ENCODE assay signal across 8 cellular contexts in the genomic region with DNA sequence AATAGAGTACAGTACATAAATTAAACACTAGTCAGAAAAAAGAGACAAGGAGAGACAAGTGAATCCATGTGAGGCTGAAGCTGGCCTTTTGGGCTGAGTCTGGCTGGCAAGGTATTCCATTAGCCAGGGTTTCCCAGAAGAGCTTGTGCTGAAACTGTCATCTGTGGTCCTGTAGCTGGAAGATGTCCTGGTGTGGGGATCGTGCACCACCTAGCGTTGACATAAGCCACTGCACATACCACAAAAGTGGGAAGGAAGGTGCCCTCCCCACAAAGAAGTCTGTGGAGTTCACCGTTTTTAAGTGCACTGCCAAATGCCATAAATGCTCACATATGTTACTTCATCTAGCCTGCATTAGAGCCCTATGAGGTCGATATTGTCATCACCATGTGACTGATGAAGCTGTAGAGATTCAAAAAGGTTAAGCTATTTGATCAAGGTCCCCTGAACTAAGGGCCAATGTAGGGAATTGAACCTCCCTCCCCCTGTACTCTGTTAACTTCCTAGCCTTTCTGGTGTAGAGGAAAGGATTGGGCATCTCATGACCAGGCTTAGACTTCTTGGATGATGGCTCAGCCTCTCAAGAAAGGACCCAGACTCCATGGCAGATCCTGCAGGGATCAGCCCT. TPM values are rescaled to one million over a fixed set of nuclear protein-coding genes. Genes with fewer than 3 reads are reported as not detected.
DNase-seq lines count a peak whose midpoint lies in the region; ATAC-seq and TF ChIP-seq lines count a peak whose summit lies in the region.

No MANE protein-coding gene starts in this region.

- H3K23ac ChIP-seq in H9 (ENCODE audit: insufficient read length, low read depth, low read length), result no peak overlapping the region

- H3K36me3 ChIP-seq in DOHH2 (ENCODE audit: control insufficient read depth, low read length), result no peaks in the 10 kb centered on the region
- H3K36me3 ChIP-seq in body of pancreas (replicated peaks in 1 of 2; ENCODE audit: insufficient read depth in 1 of 2, low read depth in 2 of 2), result no peaks in the 10 kb centered on the region
- no peaks in the 10 kb centered on the region for H3K36me3 ChIP-seq in smooth muscle cell (ENCODE audit: low read depth)

- H3K4me1 Mint-ChIP-seq in H9 (no peaks in the 10 kb centered on the region), T-helper 17 cell (no peaks in the 10 kb centered on the region)

- no peak overlapping the region for H4K91ac ChIP-seq in H9 (ENCODE audit: insufficient read length, low read depth, low read length)

- H2AFZ ChIP-seq in H9 (ENCODE audit: low read length) (no peak overlapping the region), smooth muscle cell (ENCODE audit: low read depth) (no peak overlapping the region)

- no peak overlapping the region for H4K5ac ChIP-seq in H9 (ENCODE audit: insufficient read length, low read depth, low read length)

- no peaks in the 10 kb centered on the region for H3K9me2 ChIP-seq in DOHH2 (replicated peaks; ENCODE audit: control insufficient read depth, low read length)

- H3K56ac ChIP-seq in H9 (ENCODE audit: insufficient read length, low read depth, low read length), result no peak overlapping the region

- intact Hi-C loops in body of pancreas (cut with DNase I), result loop anchor here (5.0 kb wide), 1 partner anchor 458 kb away; no protein-coding TSS in a partner anchor

- H4K20me1 ChIP-seq in DOHH2 (ENCODE audit: control insufficient read depth, insufficient read depth, low read depth, low read length) (no peaks in the 10 kb centered on the region), H9 (ENCODE audit: control insufficient read depth, insufficient read depth, insufficient read length) (no peaks in the 10 kb centered on the region), smooth muscle cell (ENCODE audit: low read depth) (no peaks in the 10 kb centered on the region)

- no peak overlapping the region for H3K18ac ChIP-seq in H9 (ENCODE audit: insufficient read length, low read depth, low read length)

- H2BK20ac ChIP-seq in H9 (ENCODE audit: low read depth, low read length, poor library complexity, severe bottlenecking), result no peak overlapping the region

- no peak overlapping the region for H2AK5ac ChIP-seq in H9 (ENCODE audit: insufficient read length, low read length)

- no peak overlapping the region for H2BK15ac ChIP-seq in H9 (ENCODE audit: low read depth, low read length)

- ATAC-seq in T-helper 17 cell (peak; percentile 83), body of pancreas (peak; percentile 78)

- no peak overlapping the region for H3K4ac ChIP-seq in H9 (ENCODE audit: low read depth, low read length)

- H2BK5ac ChIP-seq in H9 (ENCODE audit: insufficient read length, low read length), result no peak overlapping the region

- H3K4me3 ChIP-seq in DOHH2 (ENCODE audit: low read length) (no peak overlapping the region), body of pancreas (no peak overlapping the region), smooth muscle cell (no peak overlapping the region)

- H3K27ac ChIP-seq in DOHH2 (ENCODE audit: low read depth, low read length) (no peak overlapping the region), H9 (ENCODE audit: insufficient read length, low read depth, low read length) (no peak overlapping the region), body of pancreas (no peak overlapping the region), smooth muscle cell (ENCODE audit: low read depth) (no peak overlapping the region)

- DNase-seq in H9 (peak; percentile 70), NCI-H1048 (lab: John Stamatoyannopoulos, UW) (peak; percentile 65), T-helper 17 cell (peak in 2 of 3 donors; percentile 20 to 29), body of pancreas (peak; percentile 57 to 63 (median 59)), iPS DF 4.7 (ENCODE audit: extremely low read depth, low spot score) (peak; percentile 69), smooth muscle cell (lab: John Stamatoyannopoulos, UW; ENCODE audit: unreplicated experiment) (peak; percentile 1), NCI-H128 (lab: John Stamatoyannopoulos, UW; ENCODE audit: unreplicated experiment) (no peak)

- H3K4me3 Mint-ChIP-seq in H9 (no peak overlapping the region; a peak in 1 of 5 replicates), T-helper 17 cell (no peak overlapping the region)

- WGBS in H9 (ENCODE audit: extremely low coverage, insufficient read length, low lambda C conversion rate), result no CpG with 5 or more reads among the region's 4 CpGs
- 0 to 3% methylated on average over 4 of the region's 4 CpGs for WGBS in body of pancreas, 2 donors
- 6% methylated on average over 4 of the region's 4 CpGs for WGBS in smooth muscle cell (ENCODE audit: low lambda C conversion rate)

- H3K4me1 ChIP-seq in DOHH2 (ENCODE audit: control insufficient read depth, low read length), result peaks cover 1% of the 10 kb centered on the region
- no peaks in the 10 kb centered on the region for H3K4me1 ChIP-seq in H9 (ENCODE audit: insufficient read depth, low read length)
- no peaks in the 10 kb centered on the region for H3K4me1 ChIP-seq in body of pancreas
- H3K4me1 ChIP-seq in smooth muscle cell (ENCODE audit: low read depth), result no peaks in the 10 kb centered on the region

- H3K23me2 ChIP-seq in H9 (ENCODE audit: insufficient read length, low read depth, low read length, poor library complexity, severe bottlenecking), result no peaks in the 10 kb centered on the region

- no peak for TF ChIP-seq POLR2A in body of pancreas (IDR thresholded peaks at IDR 0.05)

- H3K27me3 Mint-ChIP-seq in H9 (ENCODE audit: low read depth) (peaks cover 12% of the 10 kb centered on the region), T-helper 17 cell (peaks cover 35% of the 10 kb centered on the region)

- H3F3A ChIP-seq in DOHH2 (ENCODE audit: control insufficient read depth, insufficient read depth) (no peaks in the 10 kb centered on the region), smooth muscle cell (ENCODE audit: low read depth) (no peaks in the 10 kb centered on the region)

- no peak overlapping the region for H3K9ac ChIP-seq in H9 (ENCODE audit: extremely low read depth, insufficient read length, low read length)
- no peak overlapping the region for H3K9ac ChIP-seq in smooth muscle cell (ENCODE audit: low read depth)

- H2BK12ac ChIP-seq in H9 (ENCODE audit: insufficient read length, low read depth, low read length), result no peak overlapping the region

- no peaks in the 10 kb centered on the region for H3K36me3 Mint-ChIP-seq in H9 (ENCODE audit: insufficient read depth in 1 of 3, low read depth in 3 of 3)
- no peaks in the 10 kb centered on the region for H3K36me3 Mint-ChIP-seq in T-helper 17 cell (ENCODE audit: low read depth)

- H3K27ac Mint-ChIP-seq in H9 (no peak overlapping the region), T-helper 17 cell (peak overlapping the region; percentile 47)

- no peak overlapping the region for H2BK120ac ChIP-seq in H9 (ENCODE audit: low read depth, low read length, poor library complexity, severe bottlenecking)

- H3K14ac ChIP-seq in H9 (ENCODE audit: insufficient read depth, low read length), result no peak overlapping the region

- no peaks in the 10 kb centered on the region for H3K9me3 Mint-ChIP-seq in H9

- TF ChIP-seq CTCF in DOHH2 (IDR thresholded peaks at IDR 0.05; ENCODE audit: low read depth, low read length, poor library complexity, severe bottlenecking) (peak; percentile 89), H9 (conservative IDR thresholded peaks at IDR 0.05) (peak; percentile 95), body of pancreas (IDR thresholded peaks at IDR 0.05) (peak; percentile 80 to 93 (median 89)), smooth muscle cell (IDR thresholded peaks at IDR 0.05; ENCODE audit: borderline replicate concordance, insufficient read depth, poor library complexity, severe bottlenecking) (peak; percentile 83)

- H4K8ac ChIP-seq in H9 (replicated peaks; ENCODE audit: insufficient read length, low read depth, low read length), result no peak overlapping the region

- H3K9me3 ChIP-seq in DOHH2 (ENCODE audit: control insufficient read depth, insufficient read depth, low read length) (no peaks in the 10 kb centered on the region), H9 (ENCODE audit: control insufficient read depth, low read depth, low read length) (no peaks in the 10 kb centered on the region), T-helper 17 cell (ENCODE audit: control insufficient read depth, low read length, poor library complexity, severe bottlenecking) (no peaks in the 10 kb centered on the region), body of pancreas (no peaks in the 10 kb centered on the region), smooth muscle cell (replicated peaks; ENCODE audit: low read depth) (no peaks in the 10 kb centered on the region)

- peaks cover 16% of the 10 kb centered on the region for H3K27me3 ChIP-seq in DOHH2 (ENCODE audit: control insufficient read depth, low read length)
- no peaks in the 10 kb centered on the region; the same call in 1 of the 2 replicates for H3K27me3 ChIP-seq in H9 (ENCODE audit: insufficient read depth, low read length)
- H3K27me3 ChIP-seq in body of pancreas, result no peaks in the 10 kb centered on the region
- H3K27me3 ChIP-seq in smooth muscle cell (ENCODE audit: low read depth), result peaks cover 10% of the 10 kb centered on the region

- H3K79me1 ChIP-seq in H9 (ENCODE audit: insufficient read depth, low read depth, low read length, poor library complexity, severe bottlenecking), result no peaks in the 10 kb centered on the region

- no peak overlapping the region for H3T11ph ChIP-seq in H9 (ENCODE audit: low read length)

- H3K4me2 ChIP-seq in DOHH2 (ENCODE audit: low read length) (no peak overlapping the region), H9 (ENCODE audit: insufficient read depth, insufficient read length, low read length) (no peak overlapping the region), smooth muscle cell (no peak overlapping the region)

- H3K79me2 ChIP-seq in DOHH2 (ENCODE audit: control insufficient read depth, low read length) (no peaks in the 10 kb centered on the region), H9 (ENCODE audit: insufficient read depth, low read length) (no peaks in the 10 kb centered on the region), smooth muscle cell (ENCODE audit: low read depth) (no peaks in the 10 kb centered on the region)

RNA-seq across cellular contexts. Expression of a gene that starts 31.9 kb away (rescaled TPM):
- total RNA-seq in H9 (2021), result 2.4 and 2.7 TPM in 2 replicates
- not detected for total RNA-seq in T-helper 17 cell
- 1 to 10 TPM; 2.6 to 6.7 TPM for total RNA-seq in body of pancreas
- 0.63 and 2.0 TPM in 2 replicates for total RNA-seq in smooth muscle cell
- polyA plus RNA-seq in smooth muscle cell, result 1.0 TPM in 1 of 2 replicates, not detected in the other

RNA-seq across cellular contexts. Expression of a gene that starts 47.1 kb away (rescaled TPM):
- total RNA-seq in H9 (2021), result 0.07 and 0.09 TPM in 2 replicates
- under 1 TPM; 0.18 to 0.65 TPM for total RNA-seq in T-helper 17 cell
- total RNA-seq in body of pancreas, result not detected
- 0.13 and 0.58 TPM in 2 replicates for total RNA-seq in smooth muscle cell
- 0.27 and 0.55 TPM in 2 replicates for polyA plus RNA-seq in smooth muscle cell
